Comparison of ENCODE assay signal across 8 cellular contexts in the genomic region with DNA sequence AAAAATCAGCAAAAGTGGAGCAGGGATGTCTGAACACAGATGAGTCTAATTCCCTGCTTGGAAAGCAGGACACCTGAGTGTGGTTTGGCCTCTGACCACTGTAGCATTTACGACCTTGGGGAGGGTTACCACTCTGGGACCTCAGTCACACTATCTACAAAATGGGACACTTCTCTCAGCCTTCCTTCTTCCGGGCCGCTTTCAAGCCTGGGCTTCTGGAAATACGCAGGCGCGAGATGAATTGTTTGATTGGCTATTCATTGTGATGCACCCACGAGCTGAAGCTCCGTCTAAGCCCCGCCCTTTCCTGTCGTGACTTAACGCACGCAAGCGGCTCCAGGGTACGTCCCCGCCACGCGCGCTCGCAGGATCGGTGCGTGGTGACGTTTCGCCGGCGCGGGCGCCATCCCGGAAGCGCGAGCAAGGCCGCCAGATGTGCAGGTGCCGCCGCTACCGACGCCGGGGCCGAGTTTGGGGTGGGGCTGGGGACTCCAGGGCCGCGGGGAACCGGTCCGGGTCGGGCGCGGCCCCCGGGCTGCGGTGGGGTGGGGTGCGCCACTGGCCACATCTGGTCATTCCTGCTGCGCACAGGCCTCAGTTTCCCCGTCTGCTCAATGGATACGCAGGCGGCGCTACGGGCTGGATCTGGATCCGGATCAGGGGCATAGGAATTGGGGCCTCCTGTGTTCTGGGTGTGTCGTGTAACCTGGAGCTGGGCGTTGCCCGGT. TPM values are rescaled to one million over a fixed set of nuclear protein-coding genes. Genes with fewer than 3 reads are reported as not detected.
A peak's percentile ranks its signal among the peaks of the same experiment; 100 is the strongest.
DNase-seq lines count a peak whose midpoint lies in the region; ATAC-seq and TF ChIP-seq lines count a peak whose summit lies in the region.

A gene with protein sequence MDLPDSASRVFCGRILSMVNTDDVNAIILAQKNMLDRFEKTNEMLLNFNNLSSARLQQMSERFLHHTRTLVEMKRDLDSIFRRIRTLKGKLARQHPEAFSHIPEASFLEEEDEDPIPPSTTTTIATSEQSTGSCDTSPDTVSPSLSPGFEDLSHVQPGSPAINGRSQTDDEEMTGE (plus strand): TSS at position 397 of the 728 bp plus-strand sequence. CDS start 4,187 bp downstream, outside the sequence.

- TF ChIP-seq EP300 in Ishikawa (IDR thresholded peaks at IDR 0.05; ENCODE audit: borderline replicate concordance): peak; percentile 23; the same call in 1 of the 2 replicates

- intact Hi-C loops in PC-3 (cut with micrococcal nuclease): loop anchor here (2.0 to 5.0 kb wide), 2 partner anchors 13 to 35 kb away; a partner anchor contains a TSS

- BruUV-seq in PC-3 (replicated peaks; lab: Mats Ljungman, UMichigan): TSS peak; percentile 97

- TF ChIP-seq CTCF in PC-3 (conservative IDR thresholded peaks at IDR 0.05; ENCODE audit: low read depth, low read length) (no peak), epithelial cell of proximal tubule (conservative IDR thresholded peaks at IDR 0.05; ENCODE audit: low read depth, low read length) (no peak)

- ATAC-seq in GM21529 (IDR thresholded peaks at IDR 0.05; ENCODE audit: unreplicated experiment): peak; percentile 80
- peak; percentile 99 for ATAC-seq in PC-3

- no peak for TF ChIP-seq RAD21 in Ishikawa (IDR thresholded peaks at IDR 0.05; ENCODE audit: low read depth)

- CTCF ChIA-PET in PC-3 (lab: Charles Lee): interaction anchor here (0.6 to 1.6 kb wide), 6 partner anchors 29 to 464 kb away, joined by 3 to 4 read pairs (median 4); no protein-coding TSS in a partner anchor

- no peaks in the 10 kb centered on the region for H3K9me2 ChIP-seq in PC-3 (replicated peaks; ENCODE audit: low read length)

- peak within 1 kb of the TSS; percentile 74 for H2AFZ ChIP-seq in PC-3 (ENCODE audit: low read length)

- no peaks in the 10 kb centered on the region for H4K20me1 ChIP-seq in PC-3 (ENCODE audit: low read length)

- H3K4me1 ChIP-seq in PC-3 (ENCODE audit: insufficient read depth, low read length): peaks cover 12% of the 10 kb centered on the region; the same call in 1 of the 2 replicates

- no peaks in the 10 kb centered on the region for H3K9me3 ChIP-seq in PC-3 (ENCODE audit: low read length)

- H3K4me3 ChIP-seq in PC-3 (ENCODE audit: low read length) (peak within 1 kb of the TSS; percentile 82), epithelial cell of proximal tubule (ENCODE audit: low read depth, low read length) (peak within 1 kb of the TSS; percentile 82)

- peak within 1 kb of the TSS; percentile 29 for H3K27ac ChIP-seq in PC-3 (ENCODE audit: low read length)

- H3K4me2 ChIP-seq in PC-3 (ENCODE audit: low read length): peak within 1 kb of the TSS; percentile 90

- H3K9ac ChIP-seq in PC-3 (ENCODE audit: low read length): peak within 1 kb of the TSS; percentile 92

- H3K36me3 ChIP-seq in PC-3 (ENCODE audit: low read depth, low read length): no peaks in the 10 kb centered on the region

- DNase-seq in DMS 273 treated with DMSO at 0.1 percent for 48 hours (lab: John Stamatoyannopoulos, UW) (peak; percentile 95), PC-3 (peak; percentile 99), activated T-cell treated with anti-CD3 and anti-CD28 coated beads for 48 hours (ENCODE audit: low read depth) (peak; percentile 97), epithelial cell of proximal tubule (ENCODE audit: low read depth) (peak; percentile 89), mucosa of gallbladder (ENCODE audit: low spot score) (peak; percentile 99)
- DNase-seq in stimulated activated CD8-positive, alpha-beta memory T cell treated with anti-CD3 and anti-CD28 coated beads, Interleukin-4, amount 100 ng/mL, for 4 hours (ENCODE audit: low read depth in 2 of 2, low spot score in 1 of 2): peak; percentile 95 to 98

- POLR2A ChIA-PET in PC-3 (lab: Charles Lee; ENCODE audit: unreplicated experiment): interaction anchor here (0.5 to 1.0 kb wide), 7 partner anchors 14 to 253 kb away, joined by 3 to 10 read pairs (median 4); a partner anchor contains a TSS

- H3F3A ChIP-seq in PC-3 (ENCODE audit: low read length, unreplicated experiment): no peaks in the 10 kb centered on the region

- no peaks in the 10 kb centered on the region for H3K27me3 ChIP-seq in PC-3 (ENCODE audit: low read length)

- peaks cover 24% of the 10 kb centered on the region for H3K79me2 ChIP-seq in PC-3 (ENCODE audit: low read length)

TF ChIP-seq in Ishikawa, 13 proteins besides CTCF, POLR2A, EP300 and RAD21:
- TF ChIP-seq EGR1 (IDR thresholded peaks at IDR 0.05) (no peak), NFIC (IDR thresholded peaks at IDR 0.05) (no peak), TCF12 (IDR thresholded peaks at IDR 0.05; ENCODE audit: low read depth) (peak; percentile 49; the same call in 1 of the 2 replicates), CEBPB (IDR thresholded peaks at IDR 0.05) (no peak), CREB1 (IDR thresholded peaks at IDR 0.05; ENCODE audit: low read depth) (peak; percentile 86), FOXM1 (IDR thresholded peaks at IDR 0.05; ENCODE audit: borderline replicate concordance, low read depth) (no peak), TEAD4 (IDR thresholded peaks at IDR 0.05) (no peak), TAF1 (IDR thresholded peaks at IDR 0.05; ENCODE audit: low read depth) (no peak; the same call in 1 of the 2 replicates), YY1 (IDR thresholded peaks at IDR 0.05; ENCODE audit: low read depth) (peak; percentile 67), ZBTB7A (IDR thresholded peaks at IDR 0.05; ENCODE audit: low read depth) (no peak)
- TF ChIP-seq, protein P1, sequence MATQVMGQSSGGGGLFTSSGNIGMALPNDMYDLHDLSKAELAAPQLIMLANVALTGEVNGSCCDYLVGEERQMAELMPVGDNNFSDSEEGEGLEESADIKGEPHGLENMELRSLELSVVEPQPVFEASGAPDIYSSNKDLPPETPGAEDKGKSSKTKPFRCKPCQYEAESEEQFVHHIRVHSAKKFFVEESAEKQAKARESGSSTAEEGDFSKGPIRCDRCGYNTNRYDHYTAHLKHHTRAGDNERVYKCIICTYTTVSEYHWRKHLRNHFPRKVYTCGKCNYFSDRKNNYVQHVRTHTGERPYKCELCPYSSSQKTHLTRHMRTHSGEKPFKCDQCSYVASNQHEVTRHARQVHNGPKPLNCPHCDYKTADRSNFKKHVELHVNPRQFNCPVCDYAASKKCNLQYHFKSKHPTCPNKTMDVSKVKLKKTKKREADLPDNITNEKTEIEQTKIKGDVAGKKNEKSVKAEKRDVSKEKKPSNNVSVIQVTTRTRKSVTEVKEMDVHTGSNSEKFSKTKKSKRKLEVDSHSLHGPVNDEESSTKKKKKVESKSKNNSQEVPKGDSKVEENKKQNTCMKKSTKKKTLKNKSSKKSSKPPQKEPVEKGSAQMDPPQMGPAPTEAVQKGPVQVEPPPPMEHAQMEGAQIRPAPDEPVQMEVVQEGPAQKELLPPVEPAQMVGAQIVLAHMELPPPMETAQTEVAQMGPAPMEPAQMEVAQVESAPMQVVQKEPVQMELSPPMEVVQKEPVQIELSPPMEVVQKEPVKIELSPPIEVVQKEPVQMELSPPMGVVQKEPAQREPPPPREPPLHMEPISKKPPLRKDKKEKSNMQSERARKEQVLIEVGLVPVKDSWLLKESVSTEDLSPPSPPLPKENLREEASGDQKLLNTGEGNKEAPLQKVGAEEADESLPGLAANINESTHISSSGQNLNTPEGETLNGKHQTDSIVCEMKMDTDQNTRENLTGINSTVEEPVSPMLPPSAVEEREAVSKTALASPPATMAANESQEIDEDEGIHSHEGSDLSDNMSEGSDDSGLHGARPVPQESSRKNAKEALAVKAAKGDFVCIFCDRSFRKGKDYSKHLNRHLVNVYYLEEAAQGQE (IDR thresholded peaks at IDR 0.05; ENCODE audit: low read depth): no peak
- TF ChIP-seq, protein P2, sequence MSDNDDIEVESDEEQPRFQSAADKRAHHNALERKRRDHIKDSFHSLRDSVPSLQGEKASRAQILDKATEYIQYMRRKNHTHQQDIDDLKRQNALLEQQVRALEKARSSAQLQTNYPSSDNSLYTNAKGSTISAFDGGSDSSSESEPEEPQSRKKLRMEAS (IDR thresholded peaks at IDR 0.05): peak; percentile 88
- TF ChIP-seq, protein P3, sequence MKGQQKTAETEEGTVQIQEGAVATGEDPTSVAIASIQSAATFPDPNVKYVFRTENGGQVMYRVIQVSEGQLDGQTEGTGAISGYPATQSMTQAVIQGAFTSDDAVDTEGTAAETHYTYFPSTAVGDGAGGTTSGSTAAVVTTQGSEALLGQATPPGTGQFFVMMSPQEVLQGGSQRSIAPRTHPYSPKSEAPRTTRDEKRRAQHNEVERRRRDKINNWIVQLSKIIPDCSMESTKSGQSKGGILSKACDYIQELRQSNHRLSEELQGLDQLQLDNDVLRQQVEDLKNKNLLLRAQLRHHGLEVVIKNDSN (IDR thresholded peaks at IDR 0.05): peak; percentile 43; the same call in 1 of the 2 replicates

RNA-seq across cellular contexts. Expression of the gene that starts here (rescaled TPM):
- total RNA-seq in PC-3 (2014; rRNA removed) (137 and 162 TPM in 2 replicates), epithelial cell of proximal tubule (128 and 207 TPM in 2 replicates), mucosa of gallbladder (70.5 TPM)

Comparison
In these comparisons a context has a peak if more than half of its experiments do, and no peak if none do; other contexts are left out.
1. Peak in every context shown above with its lines: DNase-seq, ATAC-seq, H3K4me3 ChIP-seq and H3K27ac ChIP-seq.